In genomic region chr17:7237266-7237760, GRCh38 we compare ENCODE assay signal across 8 cellular contexts. TPM values are rescaled to one million over a fixed set of nuclear protein-coding genes. Genes with fewer than 3 reads are reported as not detected.
A peak's percentile ranks its signal among the peaks of the same experiment; 100 is the strongest.
DNase-seq lines count a peak whose midpoint lies in the region; ATAC-seq, FAIRE-seq and TF ChIP-seq lines count a peak whose summit lies in the region.

No MANE protein-coding gene starts in this region.

- in situ Hi-C loops in gastrocnemius medialis (cut with MboI; ENCODE audit: low sequenced_read_pairs in 4 of 4): no loop called here

- H3K27ac ChIP-seq in foreskin keratinocyte: peak overlapping the region; percentile 63
- peak overlapping the region; percentile 92 to 99 (median 95) for H3K27ac ChIP-seq in gastrocnemius medialis

- ATAC-seq in foreskin keratinocyte (no peak), gastrocnemius medialis (no peak), GM21786 (IDR thresholded peaks at IDR 0.05; ENCODE audit: unreplicated experiment) (no peak)

- H3K4me1 ChIP-seq in foreskin keratinocyte (no peaks in the 10 kb centered on the region), gastrocnemius medialis (peaks cover 44 to 53% of the 10 kb centered on the region in 2 donors)

- TF ChIP-seq CTCF in WI38 (IDR thresholded peaks at IDR 0.05; ENCODE audit: low read depth, low read length) (no peak), foreskin keratinocyte (conservative IDR thresholded peaks at IDR 0.05) (no peak), gastrocnemius medialis (IDR thresholded peaks at IDR 0.05 in 4 of 5, conservative IDR thresholded peaks at IDR 0.05 in 1 of 5) (no peak)

- intact Hi-C loops in gastrocnemius medialis (cut with DNase I; ENCODE audit: low total_unique reads): loop anchor here (5.0 kb wide), 1 partner anchor 605 kb away; no protein-coding TSS in a partner anchor

- no peaks in the 10 kb centered on the region for H3K9me3 ChIP-seq in gastrocnemius medialis

- FAIRE-seq in GM19239 (lab: Jason Lieb, UNC): peak; percentile 18

- no peak for TF ChIP-seq POLR2A in gastrocnemius medialis (IDR thresholded peaks at IDR 0.05)

- DNase-seq in GM19239 (ENCODE audit: insufficient read length, low spot score) (no peak), foreskin keratinocyte (no peak), gastrocnemius medialis (no peak), NOMO-1 treated with DMSO at 0.1 percent for 48 hours (lab: John Stamatoyannopoulos, UW; ENCODE audit: unreplicated experiment) (no peak), DMS153 (lab: John Stamatoyannopoulos, UW) (no peak), GF-D8 (lab: John Stamatoyannopoulos, UW) (no peak)

- peak overlapping the region; percentile 99 for H3K4me3 ChIP-seq in WI38 (ENCODE audit: low read depth, low read length)
- H3K4me3 ChIP-seq in gastrocnemius medialis: peak overlapping the region; percentile 78 to 100 (median 98)

- peaks cover 0 to 29% of the 10 kb centered on the region in 2 donors for H3K36me3 ChIP-seq in gastrocnemius medialis

- H3K27me3 ChIP-seq in foreskin keratinocyte (no peaks in the 10 kb centered on the region), gastrocnemius medialis (no peaks in the 10 kb centered on the region)

RNA-seq across cellular contexts. Expression of gene PHF23, which starts 1.9 kb away (rescaled TPM):
- total RNA-seq in foreskin keratinocyte (49.1 and 51.2 TPM in 2 replicates), gastrocnemius medialis (10 to 100 TPM; 16.9 to 31.8 (median 24.1) TPM)
- polyA plus RNA-seq in foreskin keratinocyte: 55.9 and 56.8 TPM in 2 replicates

RNA-seq across cellular contexts. Expression of gene DVL2, which starts 3.0 kb away (rescaled TPM):
- total RNA-seq in foreskin keratinocyte (41.5 and 45.0 TPM in 2 replicates), gastrocnemius medialis (10 to 100 TPM; 15.5 to 22.6 (median 20.5) TPM)
- 28.0 and 31.2 TPM in 2 replicates for polyA plus RNA-seq in foreskin keratinocyte

RNA-seq across cellular contexts. Expression of gene GABARAP, which starts 4.9 kb away (rescaled TPM):
- total RNA-seq in foreskin keratinocyte (162 and 204 TPM in 2 replicates), gastrocnemius medialis (100 to 1,000 TPM; 207 to 626 (median 258) TPM)
- 319 and 384 TPM in 2 replicates for polyA plus RNA-seq in foreskin keratinocyte

RNA-seq across cellular contexts. Expression of gene CTDNEP1, which starts 14.2 kb away (rescaled TPM):
- total RNA-seq in foreskin keratinocyte: 84.9 and 89.6 TPM in 2 replicates
- polyA plus RNA-seq in foreskin keratinocyte: 171 and 177 TPM in 2 replicates
- total RNA-seq in gastrocnemius medialis: 100 to 1,000 TPM in 3 of 4 donors, 10 to 100 TPM in 1; 71.5 to 150 (median 111) TPM

RNA-seq across cellular contexts. Expression of gene ELP5, which starts 14.7 kb away (rescaled TPM):
- total RNA-seq in foreskin keratinocyte (31.8 and 63.6 TPM in 2 replicates), gastrocnemius medialis (10 to 100 TPM; 13.3 to 52.7 (median 26.7) TPM)
- 42.6 and 104 TPM in 2 replicates for polyA plus RNA-seq in foreskin keratinocyte
